Comparison of ENCODE assay signal across 8 cellular contexts in genomic region chr17:75011788-75012319, GRCh38. TPM values are rescaled to one million over a fixed set of nuclear protein-coding genes. Genes with fewer than 3 reads are reported as not detected.
DNase-seq lines count a peak whose midpoint lies in the region; ATAC-seq, FAIRE-seq and TF ChIP-seq lines count a peak whose summit lies in the region.

No MANE protein-coding gene starts in this region.

- TF ChIP-seq RAD21 in A549 (conservative IDR thresholded peaks at IDR 0.05 in 1 of 2, IDR thresholded peaks at IDR 0.05 in 1 of 2), result no peak

- H3K36me3 ChIP-seq in SJSA1, result peaks cover 32% of the 10 kb centered on the region

- no peaks in the 10 kb centered on the region; the same call in 1 of the 2 replicates for H3K27me3 ChIP-seq in SJSA1 (replicated peaks)

- H3K9me3 ChIP-seq in A549 (no peaks in the 10 kb centered on the region), SJSA1 (replicated peaks) (0 out of 2 replicates have a peak, but pooled peaks cover 5% of the 10 kb centered on the region)

- TF ChIP-seq CTCF in A549 (IDR thresholded peaks at IDR 0.05) (no peak), GM20000 (IDR thresholded peaks at IDR 0.05; ENCODE audit: extremely low read depth, missing control alignments) (no peak)

- TF ChIP-seq POLR2A in A549 (IDR thresholded peaks at IDR 0.05; ENCODE audit: low read length), result no peak

- H3K4me1 ChIP-seq in A549 (peaks cover 18% of the 10 kb centered on the region), SJSA1 (replicated peaks) (peaks cover 16% of the 10 kb centered on the region)

- H3K27ac ChIP-seq in A549 (peak overlapping the region; percentile 85 to 92), SJSA1 (peak overlapping the region; percentile 63)

- H3K4me3 ChIP-seq in A549 (peak overlapping the region; percentile 76), SJSA1 (peak overlapping the region; percentile 85)

- no peak for TF ChIP-seq EP300 in A549 (IDR thresholded peaks at IDR 0.05)

- POLR2A ChIA-PET in A549 (lab: Yijun Ruan, JAX), result interaction anchor here (0.7 to 4.0 kb wide), 24 partner anchors 8 to 277 kb away, joined by 3 to 107 read pairs (median 6); partner anchors contain the start of genes ATP5PD, CDR2L, FDXR and HID1

- CTCF ChIA-PET in A549 (lab: Yijun Ruan, JAX), result interaction anchor here (0.6 to 19.2 kb wide), 30 partner anchors 8 to 361 kb away, joined by 3 to 404 read pairs (median 5); partner anchors contain the start of genes CDR2L, HID1, NT5C and OTOP2

- FAIRE-seq in A549 (lab: Jason Lieb, UNC), result no peak
- peak; percentile 29 for FAIRE-seq in endometrium (lab: Jason Lieb, UNC)

- 55% methylated on average over 11 of the region's 11 CpGs for WGBS in A549 (ENCODE audit: missing lambda C conversion rate)

- peak overlapping the region; percentile 96 for H3K4me2 ChIP-seq in A549

- ATAC-seq in A549, result peak; percentile 8 to 13; a peak in 4 of 6 replicates
- no peak for ATAC-seq in GM19328 (IDR thresholded peaks at IDR 0.05; ENCODE audit: unreplicated experiment)

- DNase-seq in A549 (ENCODE audit: low read depth in 1 of 2, low spot score in 1 of 2) (no peak), GM20000 (ENCODE audit: low spot score) (peak; percentile 11), SJSA1 (ENCODE audit: low read depth in 1 of 2, low spot score in 2 of 2) (no peak), middle frontal gyrus (ENCODE audit: extremely low spot score, low spot score) (peak; percentile 13), ureter (ENCODE audit: low spot score) (peak; percentile 65)
- no peak for DNase-seq in activated CD4-positive, alpha-beta T cell treated with anti-CD3 and anti-CD28 coated beads, Interleukin-2, amount 50 U/mL, for 48 hours

TF ChIP-seq in A549, 52 proteins besides CTCF, POLR2A, EP300 and RAD21:
- TF ChIP-seq HOXB5 (CRISPR knock-in tag; IDR thresholded peaks at IDR 0.05), result no peak

RNA-seq across cellular contexts. Expression of gene MRPL58, which starts 0.6 kb away (rescaled TPM):
- 86.4 and 127 TPM in 2 replicates for polyA plus RNA-seq in A549 (2011; rRNA removed)
- polyA plus RNA-seq in A549 (2012; cell fraction: cytosol; rRNA removed), result 104 and 113 TPM in 2 replicates
- polyA plus RNA-seq in A549 (2012; cell fraction: nucleus; rRNA removed), result 49.1 and 82.1 TPM in 2 replicates
- polyA plus RNA-seq in A549 (2017; fragmentation: RNase III; extraction: RNeasy Plus Mini Kit Qiagen cat#74134 plus additional on column Dnase treatment), result 89.4 to 105 TPM (median 95.3 TPM) in 3 replicates
- polyA minus RNA-seq in A549 (2011; rRNA and poly(A)+ RNA removed), result 31.3 and 32.4 TPM in 2 replicates
- total RNA-seq in SJSA1 (2014; rRNA removed; shearing (Covaris generic)), result 154 and 186 TPM in 2 replicates
- total RNA-seq in ureter, result 32.1 TPM

RNA-seq across cellular contexts. Expression of gene CDR2L, which starts 24.4 kb away (rescaled TPM):
- polyA plus RNA-seq in A549 (2011; rRNA removed) (18.0 and 18.5 TPM in 2 replicates), A549 (2017; fragmentation: RNase III; extraction: RNeasy Plus Mini Kit Qiagen cat#74134 plus additional on column Dnase treatment) (26.9 to 34.0 TPM (median 30.0 TPM) in 3 replicates)
- polyA plus RNA-seq in A549 (2012; cell fraction: cytosol; rRNA removed), result 25.6 and 34.4 TPM in 2 replicates
- 38.5 and 49.0 TPM in 2 replicates for polyA plus RNA-seq in A549 (2012; cell fraction: nucleus; rRNA removed)
- polyA minus RNA-seq in A549 (2011; rRNA and poly(A)+ RNA removed), result 16.6 and 21.8 TPM in 2 replicates
- 9.6 and 14.7 TPM in 2 replicates for total RNA-seq in SJSA1 (2014; rRNA removed; shearing (Covaris generic))
- 11.4 TPM for total RNA-seq in ureter

RNA-seq across cellular contexts. Expression of gene ATP5PD, which starts 34.9 kb away (rescaled TPM):
- polyA plus RNA-seq in A549 (2011; rRNA removed) (314 and 333 TPM in 2 replicates), A549 (2017; fragmentation: RNase III; extraction: RNeasy Plus Mini Kit Qiagen cat#74134 plus additional on column Dnase treatment) (429 to 463 TPM (median 440 TPM) in 3 replicates)
- polyA plus RNA-seq in A549 (2012; cell fraction: cytosol; rRNA removed), result 255 and 282 TPM in 2 replicates
- 105 and 172 TPM in 2 replicates for polyA plus RNA-seq in A549 (2012; cell fraction: nucleus; rRNA removed)
- polyA minus RNA-seq in A549 (2011; rRNA and poly(A)+ RNA removed), result 103 and 169 TPM in 2 replicates
- total RNA-seq in SJSA1 (2014; rRNA removed; shearing (Covaris generic)), result 601 and 1,079 TPM in 2 replicates
- 270 TPM for total RNA-seq in ureter

RNA-seq across cellular contexts. Expression of gene KCTD2, which starts 35.2 kb away (rescaled TPM):
- polyA plus RNA-seq in A549 (2011; rRNA removed) (31.3 and 34.1 TPM in 2 replicates), A549 (2017; fragmentation: RNase III; extraction: RNeasy Plus Mini Kit Qiagen cat#74134 plus additional on column Dnase treatment) (16.3 to 18.8 TPM (median 18.6 TPM) in 3 replicates)
- polyA plus RNA-seq in A549 (2012; cell fraction: cytosol; rRNA removed), result 19.5 and 22.6 TPM in 2 replicates
- 17.5 and 23.1 TPM in 2 replicates for polyA plus RNA-seq in A549 (2012; cell fraction: nucleus; rRNA removed)
- 22.1 and 25.9 TPM in 2 replicates for polyA minus RNA-seq in A549 (2011; rRNA and poly(A)+ RNA removed)
- 24.4 and 28.6 TPM in 2 replicates for total RNA-seq in SJSA1 (2014; rRNA removed; shearing (Covaris generic))
- total RNA-seq in ureter, result 25.3 TPM

RNA-seq across cellular contexts. Expression of gene HID1, which starts 39.3 kb away (rescaled TPM):
- 11.7 and 15.2 TPM in 2 replicates for polyA plus RNA-seq in A549 (2011; rRNA removed)
- polyA plus RNA-seq in A549 (2012; cell fraction: cytosol; rRNA removed), result 5.9 and 7.4 TPM in 2 replicates
- 30.4 and 39.1 TPM in 2 replicates for polyA plus RNA-seq in A549 (2012; cell fraction: nucleus; rRNA removed)
- polyA plus RNA-seq in A549 (2017; fragmentation: RNase III; extraction: RNeasy Plus Mini Kit Qiagen cat#74134 plus additional on column Dnase treatment), result 3.7 to 6.2 TPM (median 5.2 TPM) in 3 replicates
- polyA minus RNA-seq in A549 (2011; rRNA and poly(A)+ RNA removed), result 27.2 and 27.3 TPM in 2 replicates
- 0.16 TPM in 1 of 2 replicates, not detected in the other for total RNA-seq in SJSA1 (2014; rRNA removed; shearing (Covaris generic))
- 78.1 TPM for total RNA-seq in ureter

Comparison
In these comparisons a context has a peak if more than half of its experiments do, and no peak if none do; other contexts are left out.
1. DNase-seq: peak in GM20000 (single experiment), middle frontal gyrus (single experiment) and ureter (single experiment); none in A549 (0 of 2), SJSA1 (0 of 2) and activated CD4-positive, alpha-beta T cell treated with anti-CD3 and anti-CD28 coated beads, Interleukin-2, amount 50 U/mL, for 48 hours (0 of 2).